ENCODE assay signal across 1 cellular context in the genomic region with DNA sequence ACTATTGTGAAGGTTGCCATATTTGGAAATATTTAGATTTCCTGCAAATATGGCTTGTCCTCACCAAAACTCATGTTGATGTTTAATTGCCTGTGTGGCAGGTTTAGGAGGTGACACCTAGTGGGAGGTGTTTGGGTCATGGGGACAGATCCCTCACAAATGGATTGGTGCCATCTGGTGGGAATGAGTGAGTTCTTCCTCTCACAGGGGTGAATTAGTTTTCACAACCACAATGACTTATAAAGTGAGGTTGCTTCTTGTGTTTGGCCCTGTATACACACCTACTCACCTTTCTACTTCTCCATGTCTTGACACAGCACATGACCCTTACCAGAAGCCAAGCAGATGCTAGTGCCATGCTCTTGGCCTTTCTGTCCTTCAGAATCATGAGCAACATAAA.
A peak's percentile ranks its signal among the peaks of the same experiment; 100 is the strongest.
TF ChIP-seq lines count a peak whose summit lies in the region.

No MANE protein-coding gene starts in this region.

TF ChIP-seq in HepG2, 621 proteins besides CTCF, POLR2A, EP300 and RAD21:
- TF ChIP-seq SMC3 (IDR thresholded peaks at IDR 0.05; ENCODE audit: low read length), result peak; percentile 44; the same call in 1 of the 2 replicates
- TF ChIP-seq ZNF615 (CRISPR knock-in tag; IDR thresholded peaks at IDR 0.05; ENCODE audit: borderline replicate concordance), result no peak
- peak; percentile 64 for TF ChIP-seq STAG1 (CRISPR knock-in tag; IDR thresholded peaks at IDR 0.05)
TF ChIP-seq in HepG2: peak in this region for 2.
